In genomic region chr2:112275314-112275886, GRCh38 we compare ENCODE assay signal across 8 cellular contexts. TPM values are rescaled to one million over a fixed set of nuclear protein-coding genes. Genes with fewer than 3 reads are reported as not detected.
DNase-seq lines count a peak whose midpoint lies in the region; ATAC-seq and TF ChIP-seq lines count a peak whose summit lies in the region.

Gene ZC3H6 (plus strand): TSS chr2:112275597. CDS start chr2:112275995, 398 bp downstream.

- peak within 1 kb of the TSS; percentile 91 for H3K4me3 ChIP-seq in right cardiac atrium (ENCODE audit: low read length)
- peak within 1 kb of the TSS; percentile 82 for H3K4me3 ChIP-seq in vagina

- no peaks in the 10 kb centered on the region for H3K36me3 Mint-ChIP-seq in T-helper 17 cell (ENCODE audit: low read depth)

- H3K9me3 ChIP-seq in T-helper 17 cell (ENCODE audit: control insufficient read depth, low read length, poor library complexity, severe bottlenecking) (no peaks in the 10 kb centered on the region), right cardiac atrium (ENCODE audit: control insufficient read depth, low read length) (no peaks in the 10 kb centered on the region), vagina (no peaks in the 10 kb centered on the region)

- TF ChIP-seq CTCF in GM13977 (IDR thresholded peaks at IDR 0.05; ENCODE audit: extremely low read depth, insufficient read depth, missing control alignments) = peak; percentile 5
- no peak for TF ChIP-seq CTCF in vagina (IDR thresholded peaks at IDR 0.05)

- under 1% methylated on average over 59 of the region's 59 CpGs for WGBS in right cardiac atrium

- ATAC-seq in HG02884 (IDR thresholded peaks at IDR 0.05; ENCODE audit: unreplicated experiment) (peak; percentile 90), T-helper 17 cell (peak; percentile 94), right cardiac atrium (peak; percentile 99 to 100)

- H3K27me3 ChIP-seq in right cardiac atrium (ENCODE audit: control insufficient read depth, insufficient read depth) (no peaks in the 10 kb centered on the region), vagina (no peaks in the 10 kb centered on the region)

- peak within 1 kb of the TSS; percentile 97 for H3K27ac Mint-ChIP-seq in T-helper 17 cell

- H3K4me1 Mint-ChIP-seq in T-helper 17 cell = peaks cover 5% of the 10 kb centered on the region

- H3K27ac ChIP-seq in right cardiac atrium (ENCODE audit: low read length) = peak within 1 kb of the TSS; percentile 99
- peak within 1 kb of the TSS; percentile 100 for H3K27ac ChIP-seq in vagina

- peak; percentile 78 to 91 for TF ChIP-seq POLR2A in vagina (IDR thresholded peaks at IDR 0.05)

- no peaks in the 10 kb centered on the region for H3K27me3 Mint-ChIP-seq in T-helper 17 cell

- no peaks in the 10 kb centered on the region for H3K36me3 ChIP-seq in vagina

- in situ Hi-C loops in GM13977 (cut with MboI; ENCODE audit: low pct_unique_long_range_greater_than_20kb, low sequenced_read_pairs, unreplicated experiment) = no loop called here

- H3K4me1 ChIP-seq in right cardiac atrium (ENCODE audit: control insufficient read depth, insufficient read depth, low read length) (no peaks in the 10 kb centered on the region), vagina (peaks cover 12% of the 10 kb centered on the region)

- intact Hi-C loops in right cardiac atrium (cut with DNase I) = no loop called here
- intact Hi-C loops in vagina (cut with DNase I) = no loop called here

- DNase-seq in GM13977 (ENCODE audit: low spot score) = peak; percentile 97
- peak; percentile 93 for DNase-seq in NCI-H1694 (lab: John Stamatoyannopoulos, UW)
- DNase-seq in T-helper 17 cell = peak; percentile 98 to 100 (median 98)
- peak; percentile 81 to 100 (median 98) for DNase-seq in anterior cingulate cortex (lab: John Stamatoyannopoulos, UW)
- peak; percentile 98 to 100 (median 99) for DNase-seq in right cardiac atrium
- peak; percentile 99 for DNase-seq in putamen (ENCODE audit: low spot score)
- peak in 1 of 2 donors; percentile 99 for DNase-seq in vagina (ENCODE audit: extremely low spot score in 2 of 2)

- peak within 1 kb of the TSS; percentile 93 for H3K4me3 Mint-ChIP-seq in T-helper 17 cell

RNA-seq across cellular contexts. Expression of gene ZC3H6, which starts in this region (rescaled TPM):
- 10 to 100 TPM; 17.7 to 19.6 TPM for total RNA-seq in T-helper 17 cell
- 10 to 100 TPM; 19.9 to 30.4 (median 23.9) TPM for total RNA-seq in right cardiac atrium
- polyA plus RNA-seq in right cardiac atrium = 4.2 TPM
- total RNA-seq in vagina = 12.0 TPM
